ENCODE assay signal across 2 cellular contexts in the genomic region with DNA sequence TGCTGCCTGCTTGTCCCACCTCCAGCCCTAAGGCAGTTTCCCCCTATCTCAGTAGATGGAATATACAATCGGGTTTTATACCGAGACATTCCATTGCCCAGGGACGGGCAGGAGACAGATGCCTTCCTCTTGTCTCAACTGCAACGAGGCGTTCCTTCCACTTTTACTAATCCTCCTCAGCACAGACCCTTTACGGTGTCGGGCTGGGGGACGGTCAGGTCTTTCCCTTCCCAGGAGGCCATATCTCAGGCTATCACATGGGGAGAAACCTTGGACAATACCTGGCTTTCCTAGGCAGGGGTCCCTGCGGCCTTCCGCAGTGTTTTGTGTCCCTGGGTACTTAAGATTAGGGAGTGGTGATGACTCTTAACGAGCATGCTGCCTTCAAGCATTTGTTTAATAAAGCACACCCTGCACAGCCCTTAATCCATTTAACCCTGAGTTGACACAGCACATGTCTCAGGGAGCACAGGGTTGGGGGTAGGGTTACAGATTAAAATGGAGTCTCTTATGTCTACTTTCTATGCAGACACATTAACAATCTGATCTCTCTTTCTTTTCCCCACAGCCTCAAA.
A peak's percentile ranks its signal among the peaks of the same experiment; 100 is the strongest.
TF ChIP-seq lines count a peak whose summit lies in the region.

No MANE protein-coding gene starts in this region.

TF ChIP-seq in HEK293, 187 proteins besides CTCF, POLR2A, EP300 and RAD21:
- TF ChIP-seq, protein P1, sequence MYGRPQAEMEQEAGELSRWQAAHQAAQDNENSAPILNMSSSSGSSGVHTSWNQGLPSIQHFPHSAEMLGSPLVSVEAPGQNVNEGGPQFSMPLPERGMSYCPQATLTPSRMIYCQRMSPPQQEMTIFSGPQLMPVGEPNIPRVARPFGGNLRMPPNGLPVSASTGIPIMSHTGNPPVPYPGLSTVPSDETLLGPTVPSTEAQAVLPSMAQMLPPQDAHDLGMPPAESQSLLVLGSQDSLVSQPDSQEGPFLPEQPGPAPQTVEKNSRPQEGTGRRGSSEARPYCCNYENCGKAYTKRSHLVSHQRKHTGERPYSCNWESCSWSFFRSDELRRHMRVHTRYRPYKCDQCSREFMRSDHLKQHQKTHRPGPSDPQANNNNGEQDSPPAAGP (tag by site-specific recombination; IDR thresholded peaks at IDR 0.05): peak; percentile 90
- peak; percentile 38; the same call in 1 of the 2 replicates for TF ChIP-seq KLF1 (tag by site-specific recombination; IDR thresholded peaks at IDR 0.05)

TF ChIP-seq in GM12878, 131 proteins besides CTCF, POLR2A, EP300 and RAD21:
- TF ChIP-seq, protein P2, sequence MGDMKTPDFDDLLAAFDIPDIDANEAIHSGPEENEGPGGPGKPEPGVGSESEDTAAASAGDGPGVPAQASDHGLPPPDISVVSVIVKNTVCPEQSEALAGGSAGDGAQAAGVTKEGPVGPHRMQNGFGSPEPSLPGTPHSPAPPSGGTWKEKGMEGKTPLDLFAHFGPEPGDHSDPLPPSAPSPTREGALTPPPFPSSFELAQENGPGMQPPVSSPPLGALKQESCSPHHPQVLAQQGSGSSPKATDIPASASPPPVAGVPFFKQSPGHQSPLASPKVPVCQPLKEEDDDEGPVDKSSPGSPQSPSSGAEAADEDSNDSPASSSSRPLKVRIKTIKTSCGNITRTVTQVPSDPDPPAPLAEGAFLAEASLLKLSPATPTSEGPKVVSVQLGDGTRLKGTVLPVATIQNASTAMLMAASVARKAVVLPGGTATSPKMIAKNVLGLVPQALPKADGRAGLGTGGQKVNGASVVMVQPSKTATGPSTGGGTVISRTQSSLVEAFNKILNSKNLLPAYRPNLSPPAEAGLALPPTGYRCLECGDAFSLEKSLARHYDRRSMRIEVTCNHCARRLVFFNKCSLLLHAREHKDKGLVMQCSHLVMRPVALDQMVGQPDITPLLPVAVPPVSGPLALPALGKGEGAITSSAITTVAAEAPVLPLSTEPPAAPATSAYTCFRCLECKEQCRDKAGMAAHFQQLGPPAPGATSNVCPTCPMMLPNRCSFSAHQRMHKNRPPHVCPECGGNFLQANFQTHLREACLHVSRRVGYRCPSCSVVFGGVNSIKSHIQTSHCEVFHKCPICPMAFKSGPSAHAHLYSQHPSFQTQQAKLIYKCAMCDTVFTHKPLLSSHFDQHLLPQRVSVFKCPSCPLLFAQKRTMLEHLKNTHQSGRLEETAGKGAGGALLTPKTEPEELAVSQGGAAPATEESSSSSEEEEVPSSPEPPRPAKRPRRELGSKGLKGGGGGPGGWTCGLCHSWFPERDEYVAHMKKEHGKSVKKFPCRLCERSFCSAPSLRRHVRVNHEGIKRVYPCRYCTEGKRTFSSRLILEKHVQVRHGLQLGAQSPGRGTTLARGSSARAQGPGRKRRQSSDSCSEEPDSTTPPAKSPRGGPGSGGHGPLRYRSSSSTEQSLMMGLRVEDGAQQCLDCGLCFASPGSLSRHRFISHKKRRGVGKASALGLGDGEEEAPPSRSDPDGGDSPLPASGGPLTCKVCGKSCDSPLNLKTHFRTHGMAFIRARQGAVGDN (IDR thresholded peaks at IDR 0.05): 0 out of 2 replicates have a peak, but pooled peaks have one; percentile 17
- TF ChIP-seq, protein P3, sequence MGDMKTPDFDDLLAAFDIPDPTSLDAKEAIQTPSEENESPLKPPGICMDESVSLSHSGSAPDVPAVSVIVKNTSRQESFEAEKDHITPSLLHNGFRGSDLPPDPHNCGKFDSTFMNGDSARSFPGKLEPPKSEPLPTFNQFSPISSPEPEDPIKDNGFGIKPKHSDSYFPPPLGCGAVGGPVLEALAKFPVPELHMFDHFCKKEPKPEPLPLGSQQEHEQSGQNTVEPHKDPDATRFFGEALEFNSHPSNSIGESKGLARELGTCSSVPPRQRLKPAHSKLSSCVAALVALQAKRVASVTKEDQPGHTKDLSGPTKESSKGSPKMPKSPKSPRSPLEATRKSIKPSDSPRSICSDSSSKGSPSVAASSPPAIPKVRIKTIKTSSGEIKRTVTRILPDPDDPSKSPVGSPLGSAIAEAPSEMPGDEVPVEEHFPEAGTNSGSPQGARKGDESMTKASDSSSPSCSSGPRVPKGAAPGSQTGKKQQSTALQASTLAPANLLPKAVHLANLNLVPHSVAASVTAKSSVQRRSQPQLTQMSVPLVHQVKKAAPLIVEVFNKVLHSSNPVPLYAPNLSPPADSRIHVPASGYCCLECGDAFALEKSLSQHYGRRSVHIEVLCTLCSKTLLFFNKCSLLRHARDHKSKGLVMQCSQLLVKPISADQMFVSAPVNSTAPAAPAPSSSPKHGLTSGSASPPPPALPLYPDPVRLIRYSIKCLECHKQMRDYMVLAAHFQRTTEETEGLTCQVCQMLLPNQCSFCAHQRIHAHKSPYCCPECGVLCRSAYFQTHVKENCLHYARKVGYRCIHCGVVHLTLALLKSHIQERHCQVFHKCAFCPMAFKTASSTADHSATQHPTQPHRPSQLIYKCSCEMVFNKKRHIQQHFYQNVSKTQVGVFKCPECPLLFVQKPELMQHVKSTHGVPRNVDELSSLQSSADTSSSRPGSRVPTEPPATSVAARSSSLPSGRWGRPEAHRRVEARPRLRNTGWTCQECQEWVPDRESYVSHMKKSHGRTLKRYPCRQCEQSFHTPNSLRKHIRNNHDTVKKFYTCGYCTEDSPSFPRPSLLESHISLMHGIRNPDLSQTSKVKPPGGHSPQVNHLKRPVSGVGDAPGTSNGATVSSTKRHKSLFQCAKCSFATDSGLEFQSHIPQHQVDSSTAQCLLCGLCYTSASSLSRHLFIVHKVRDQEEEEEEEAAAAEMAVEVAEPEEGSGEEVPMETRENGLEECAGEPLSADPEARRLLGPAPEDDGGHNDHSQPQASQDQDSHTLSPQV (IDR thresholded peaks at IDR 0.05): 0 out of 2 replicates have a peak, but pooled peaks have one; percentile 25
